In the genomic region with DNA sequence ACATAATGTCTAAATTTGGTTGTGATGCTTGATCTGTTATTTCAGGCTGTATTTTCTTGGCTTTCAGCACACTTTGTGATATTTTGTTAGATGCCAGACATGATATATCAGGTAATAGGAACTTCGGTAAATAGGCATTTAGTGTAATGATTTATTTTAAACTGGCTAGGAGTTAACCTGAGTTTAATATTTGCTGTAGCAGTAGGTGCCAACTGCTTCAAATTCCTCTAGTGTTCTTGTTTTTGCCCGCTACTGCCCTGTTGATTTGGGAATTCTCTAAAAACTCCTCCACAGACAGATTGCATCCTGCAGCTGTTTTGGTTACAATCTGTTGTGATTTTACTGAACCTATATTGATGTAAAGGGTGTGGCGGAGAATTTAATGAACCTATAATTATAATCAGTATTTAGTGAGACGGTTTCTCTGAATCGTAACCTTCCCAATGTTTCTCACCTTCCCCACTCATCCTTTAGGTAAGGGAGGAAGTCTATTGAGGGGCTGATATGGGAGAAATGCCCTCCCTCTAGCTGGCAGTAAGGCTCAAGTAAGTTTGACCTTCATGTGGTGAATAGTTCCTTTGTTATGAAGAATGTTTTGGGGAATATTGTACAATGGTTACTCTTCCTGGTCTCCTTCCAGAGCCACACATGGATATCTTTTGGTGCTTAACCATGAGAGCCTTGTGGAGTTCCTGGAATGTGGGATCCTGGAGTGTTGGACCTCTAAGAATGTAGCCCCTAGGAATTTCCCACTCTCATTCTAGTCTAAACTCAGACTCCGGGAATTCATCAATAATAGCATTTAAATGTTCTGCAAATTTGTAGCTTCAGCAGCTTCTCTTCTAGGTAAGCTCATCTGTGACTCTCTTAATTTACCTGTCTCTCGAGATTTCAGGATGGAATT, we compare ENCODE assay signal across 16 cellular contexts.
DNase-seq lines count a peak whose midpoint lies in the region; ATAC-seq, FAIRE-seq and TF ChIP-seq lines count a peak whose summit lies in the region.
"Had no signal": no experiment of that assay in that cellular context is flagged by ENCODE, and none has a peak within 500 bp of the region (broad histone marks: within the 10 kb centered on the region; RNA-seq: fewer than 3 reads in every experiment).

No MANE protein-coding gene starts in this region.

- no peak overlapping the region for H3K27ac Mint-ChIP-seq in activated T-cell treated with anti-CD3 and anti-CD28 coated beads, Interleukin-2, amount 50 U/mL, for 72 hours
- no peak overlapping the region for H3K27ac Mint-ChIP-seq in activated naive CD8-positive, alpha-beta T cell treated with anti-CD3 and anti-CD28 coated beads for 36 hours

- POLR2A ChIA-PET in H1 (lab: Charles Lee; ENCODE audit: partially characterized antibody): interaction anchor here (0.6 kb wide), 1 partner anchor 279 kb away, joined by 3 read pairs; no protein-coding TSS in a partner anchor

- H3K4me1 ChIP-seq in ES-I3 (ENCODE audit: insufficient read depth, low read length): peaks cover 18% of the 10 kb centered on the region
- H3K4me1 ChIP-seq in H1 (replicated peaks in 1 of 4; ENCODE audit: control insufficient read depth in 3 of 4, insufficient read depth in 4 of 4, low read length in 3 of 4): peaks cover 2 to 15% (median 8%) of the 10 kb centered on the region in 4 experiments; a peak in 6 of 7 replicates
- peaks cover 5% of the 10 kb centered on the region for H3K4me1 ChIP-seq in mesenchymal stem cell (ENCODE audit: control insufficient read depth, insufficient read depth, low read depth, low read length)
- H3K4me1 ChIP-seq in thyroid gland: no peaks in the 10 kb centered on the region

- no peak overlapping the region for H3K4me3 Mint-ChIP-seq in activated T-cell treated with anti-CD3 and anti-CD28 coated beads, Interleukin-2, amount 50 U/mL, for 72 hours
- no peak overlapping the region for H3K4me3 Mint-ChIP-seq in activated naive CD8-positive, alpha-beta T cell treated with anti-CD3 and anti-CD28 coated beads for 36 hours

- peak overlapping the region; percentile 12; the same call in 1 of the 2 replicates for H3K9ac ChIP-seq in ES-I3 (ENCODE audit: low read depth, low read length)
- no peak overlapping the region for H3K9ac ChIP-seq in H1 (replicated peaks in 1 of 4; ENCODE audit: extremely low read depth in 1 of 4, low read depth in 3 of 4, low read length in 3 of 4)
- no peak overlapping the region for H3K9ac ChIP-seq in mesenchymal stem cell (ENCODE audit: low read length)

- H3K79me1 ChIP-seq in H1 (ENCODE audit: low read depth, low read length) (no peaks in the 10 kb centered on the region), mesenchymal stem cell (replicated peaks; ENCODE audit: low read length, poor library complexity, severe bottlenecking) (no peaks in the 10 kb centered on the region)

- peak overlapping the region; percentile 86 for H4K5ac ChIP-seq in H1 (ENCODE audit: insufficient read length, low read depth, low read length)

- H3K9me3 ChIP-seq in ES-I3 (ENCODE audit: control insufficient read depth, insufficient read depth, low read length) (no peaks in the 10 kb centered on the region), H1 (ENCODE audit: insufficient read depth in 2 of 2, low read depth in 1 of 2, low read length in 1 of 2) (no peaks in the 10 kb centered on the region), mesenchymal stem cell (ENCODE audit: control insufficient read depth, low read length) (no peaks in the 10 kb centered on the region), thyroid gland (no peaks in the 10 kb centered on the region)

- H2AK5ac ChIP-seq in H1 (ENCODE audit: low read depth, low read length): 0 out of 2 replicates have a peak overlapping the region, but pooled peaks have one; percentile 75
- H2AK5ac ChIP-seq in mesenchymal stem cell (ENCODE audit: low read length, severe bottlenecking): no peak overlapping the region

- H3K56ac ChIP-seq in H1 (replicated peaks; ENCODE audit: insufficient read length, low read depth, low read length): no peak overlapping the region

- H2BK15ac ChIP-seq in H1 (ENCODE audit: low read length) (no peak overlapping the region), mesenchymal stem cell (ENCODE audit: low read depth, poor library complexity, severe bottlenecking) (no peak overlapping the region)

- no peaks in the 10 kb centered on the region for H3K27me3 Mint-ChIP-seq in activated T-cell treated with anti-CD3 and anti-CD28 coated beads, Interleukin-2, amount 50 U/mL, for 72 hours (ENCODE audit: low read depth)
- H3K27me3 Mint-ChIP-seq in activated naive CD8-positive, alpha-beta T cell treated with anti-CD3 and anti-CD28 coated beads for 36 hours: no peaks in the 10 kb centered on the region

- H2BK5ac ChIP-seq in H1 (ENCODE audit: low read depth, low read length) (peak overlapping the region; percentile 92), mesenchymal stem cell (ENCODE audit: low read depth, low read length, poor library complexity, severe bottlenecking) (no peak overlapping the region)

- no peak for ATAC-seq in activated T-cell treated with anti-CD3 and anti-CD28 coated beads, Interleukin-2, amount 50 U/mL, for 72 hours (replicated peaks in 1 of 2)
- ATAC-seq: K562 had no signal

- no peaks in the 10 kb centered on the region for H3K4me1 Mint-ChIP-seq in activated T-cell treated with anti-CD3 and anti-CD28 coated beads, Interleukin-2, amount 50 U/mL, for 72 hours (ENCODE audit: low read depth)
- H3K4me1 Mint-ChIP-seq in activated naive CD8-positive, alpha-beta T cell treated with anti-CD3 and anti-CD28 coated beads for 36 hours: no peaks in the 10 kb centered on the region

- no peak for TF ChIP-seq CTCF in H1 (IDR thresholded peaks at IDR 0.05; ENCODE audit: control extremely low read depth in 1 of 3, insufficient read depth in 1 of 3, low read depth in 1 of 3, low read length in 3 of 3)
- no peak for TF ChIP-seq CTCF in thyroid gland (IDR thresholded peaks at IDR 0.05)

- H3K23ac ChIP-seq in H1 (ENCODE audit: insufficient read length) (no peak overlapping the region), mesenchymal stem cell (ENCODE audit: low read length in 2 of 2) (no peak overlapping the region)

- H3K27ac ChIP-seq in H1 (ENCODE audit: low read depth, low read length): peak overlapping the region; percentile 48; the same call in 1 of the 2 replicates
- peak overlapping the region; percentile 70 for H3K27ac ChIP-seq in mesenchymal stem cell (ENCODE audit: low read length, poor library complexity, severe bottlenecking)
- H3K27ac ChIP-seq in thyroid gland: no peak overlapping the region

- H3K18ac ChIP-seq in H1 (ENCODE audit: extremely low read depth, low read length) (no peak overlapping the region), mesenchymal stem cell (ENCODE audit: low read depth in 1 of 2, low read length in 2 of 2) (no peak overlapping the region)

- peak overlapping the region; percentile 41 to 60; a peak in 3 of 4 replicates for H3K4me2 ChIP-seq in H1 (ENCODE audit: insufficient read depth in 1 of 2, low read depth in 2 of 2, low read length in 2 of 2)
- no peak overlapping the region for H3K4me2 ChIP-seq in mesenchymal stem cell (ENCODE audit: low read length, poor library complexity, severe bottlenecking)

- no peaks in the 10 kb centered on the region for H4K20me1 ChIP-seq in H1 (replicated peaks in 1 of 2; ENCODE audit: control insufficient read depth in 1 of 2, insufficient read depth in 2 of 2, low read length in 2 of 2)

- H4K8ac ChIP-seq in H1 (ENCODE audit: extremely low read depth, insufficient read depth, low read length) (no peak overlapping the region), mesenchymal stem cell (ENCODE audit: low read length) (no peak overlapping the region)

- TF ChIP-seq EP300 in H1 (IDR thresholded peaks at IDR 0.05; ENCODE audit: borderline replicate concordance in 1 of 2, low read depth in 2 of 2, low read length in 2 of 2): 0 out of 3 replicates have a peak, but pooled peaks of 1 of the 2 experiments have one; percentile 44

- H3K4ac ChIP-seq in H1 (replicated peaks; ENCODE audit: insufficient read length, low read depth, low read length) (no peak overlapping the region), mesenchymal stem cell (ENCODE audit: low read depth in 1 of 2, low read length in 2 of 2) (no peak overlapping the region)

- no peaks in the 10 kb centered on the region for H3K27me3 ChIP-seq in H1 (replicated peaks in 1 of 4; ENCODE audit: control insufficient read depth in 3 of 4, extremely low read depth in 1 of 4, insufficient read depth in 3 of 4, low read length in 3 of 4)
- H3K27me3 ChIP-seq in mesenchymal stem cell (ENCODE audit: control insufficient read depth in 1 of 2, insufficient read depth in 1 of 2, low read length in 2 of 2): no peaks in the 10 kb centered on the region
- no peaks in the 10 kb centered on the region for H3K27me3 ChIP-seq in thyroid gland

- H3K36me3 ChIP-seq in ES-I3 (ENCODE audit: insufficient read depth, low read length) (no peaks in the 10 kb centered on the region), H1 (ENCODE audit: control insufficient read depth in 2 of 4, insufficient read depth in 4 of 4, low read length in 3 of 4) (no peaks in the 10 kb centered on the region), mesenchymal stem cell (ENCODE audit: control insufficient read depth in 1 of 2, insufficient read depth in 2 of 2, low read depth in 1 of 2, low read length in 2 of 2) (no peaks in the 10 kb centered on the region), thyroid gland (no peaks in the 10 kb centered on the region)

- peak overlapping the region; percentile 47 for H4K91ac ChIP-seq in H1 (replicated peaks; ENCODE audit: insufficient read length, low read length)
- H4K91ac ChIP-seq in mesenchymal stem cell (ENCODE audit: low read length): no peak overlapping the region

- H3K23me2 ChIP-seq in H1 (ENCODE audit: low read depth, low read length): no peaks in the 10 kb centered on the region

- DNase-seq in NCI-H748 (lab: John Stamatoyannopoulos, UW; ENCODE audit: unreplicated experiment): peak; percentile 67
- peak in 1 of 2 experiments; percentile 56 for DNase-seq in H1 (ENCODE audit: low read depth in 1 of 2, low spot score in 2 of 2)
- no peak for DNase-seq in mesenchymal stem cell
- no peak for DNase-seq in activated CD4-positive, CD25-positive, alpha-beta regulatory T cell (lab: John Stamatoyannopoulos, UW)
- DNase-seq in thyroid gland: no peak
- no peak for DNase-seq in activated T-cell treated with anti-CD3 and anti-CD28 coated beads, Interleukin-2, amount 50 U/mL, for 72 hours
- no peak for DNase-seq in activated naive CD8-positive, alpha-beta T cell treated with anti-CD3 and anti-CD28 coated beads for 36 hours
- DNase-seq: C1 segment of cervical spinal cord, COR-L47, DMS153, EL, NCI-H1092 treated with DMSO at 0.1 percent for 48 hours, NCI-H187, NCI-H774 had no signal

- FAIRE-seq in H1 (lab: Jason Lieb, UNC): peak; percentile 82
- FAIRE-seq: K562 had no signal

- H3K14ac ChIP-seq in H1 (ENCODE audit: insufficient read length): no peak overlapping the region
- no peak overlapping the region for H3K14ac ChIP-seq in mesenchymal stem cell (ENCODE audit: low read length in 2 of 2)

- no peak for TF ChIP-seq RAD21 in H1 (IDR thresholded peaks at IDR 0.05 in 1 of 2, conservative IDR thresholded peaks at IDR 0.05 in 1 of 2; ENCODE audit: low read depth in 2 of 2, low read length in 2 of 2)

- peak overlapping the region; percentile 99; the same call in 1 of the 2 replicates for H2BK12ac ChIP-seq in H1 (ENCODE audit: low read depth, low read length)
- no peak overlapping the region for H2BK12ac ChIP-seq in mesenchymal stem cell (ENCODE audit: low read length in 2 of 2)

- H2AFZ ChIP-seq in H1 (ENCODE audit: low read length): peak overlapping the region; percentile 39; the same call in 1 of the 2 replicates
- H2AFZ ChIP-seq in mesenchymal stem cell (ENCODE audit: low read depth, low read length): no peak overlapping the region

- peak overlapping the region; percentile 86 for H2BK120ac ChIP-seq in H1 (replicated peaks; ENCODE audit: low read depth, low read length)
- H2BK120ac ChIP-seq in mesenchymal stem cell (ENCODE audit: low read depth, low read length): no peak overlapping the region

- H3K4me3 ChIP-seq in H1 (ENCODE audit: extremely low read depth in 1 of 4, insufficient read depth in 2 of 4, low read depth in 3 of 4, low read length in 4 of 4) (peak overlapping the region in 1 of 4 experiments; percentile 39; a peak in 1 of 8 replicates), mesenchymal stem cell (ENCODE audit: insufficient read depth in 1 of 2, low read depth in 1 of 2, low read length in 2 of 2) (no peak overlapping the region), thyroid gland (replicated peaks in 1 of 3) (no peak overlapping the region)
- H3K4me3 ChIP-seq: K562 had no signal

- WGBS in H1 (ENCODE audit: extremely low coverage in 1 of 2, insufficient coverage in 1 of 2, insufficient read length in 1 of 2, insufficient replicate concordance in 2 of 2, low coverage in 1 of 2, low lambda C conversion rate in 2 of 2, missing lambda C conversion rate in 1 of 2), 2 experiments: 60% methylated on average over 7 of the region's 7 CpGs; no CpG with 5 or more reads in 1 of the 2 experiments
- WGBS in mesenchymal stem cell: 58% methylated on average over 3 of the region's 7 CpGs
- WGBS in thyroid gland, 2 donors: 74 to 75% methylated on average over 7 of the region's 7 CpGs

- CTCF ChIA-PET in H1 (lab: Charles Lee; ENCODE audit: partially characterized antibody): interaction anchor here (1.8 to 2.8 kb wide), 2 partner anchors 22 to 815 kb away, joined by 3 to 13 read pairs; no protein-coding TSS in a partner anchor

- H2BK20ac ChIP-seq in H1 (ENCODE audit: low read length): peak overlapping the region; percentile 36; the same call in 1 of the 2 replicates

- peaks cover 5 to 8% of the 10 kb centered on the region in 2 donors for H3K9me3 Mint-ChIP-seq in activated T-cell treated with anti-CD3 and anti-CD28 coated beads, Interleukin-2, amount 50 U/mL, for 72 hours
- peaks cover 2% of the 10 kb centered on the region for H3K9me3 Mint-ChIP-seq in activated naive CD8-positive, alpha-beta T cell treated with anti-CD3 and anti-CD28 coated beads for 36 hours

- no peaks in the 10 kb centered on the region for H3K36me3 Mint-ChIP-seq in activated T-cell treated with anti-CD3 and anti-CD28 coated beads, Interleukin-2, amount 50 U/mL, for 72 hours (ENCODE audit: insufficient read depth in 2 of 2)
- no peaks in the 10 kb centered on the region for H3K36me3 Mint-ChIP-seq in activated naive CD8-positive, alpha-beta T cell treated with anti-CD3 and anti-CD28 coated beads for 36 hours

- H3K79me2 ChIP-seq in H1 (ENCODE audit: control insufficient read depth in 1 of 2, insufficient read depth in 2 of 2, low read length in 2 of 2): no peaks in the 10 kb centered on the region

- TF ChIP-seq POLR2A in H1 (IDR thresholded peaks at IDR 0.05; ENCODE audit: control extremely low read depth in 1 of 2, low read depth in 2 of 2, low read length in 2 of 2) (no peak), thyroid gland (IDR thresholded peaks at IDR 0.05) (no peak)

- intact Hi-C loops in thyroid gland (cut with DNase I): no loop called here

Comparison
In these comparisons a context has a peak if more than half of its experiments do, and no peak if none do; other contexts are left out.
1. H3K27ac ChIP-seq: peak in H1 (single experiment) and mesenchymal stem cell (single experiment); none in thyroid gland (0 of 3).